ENCODE assay signal across 22 cellular contexts in the genomic region with DNA sequence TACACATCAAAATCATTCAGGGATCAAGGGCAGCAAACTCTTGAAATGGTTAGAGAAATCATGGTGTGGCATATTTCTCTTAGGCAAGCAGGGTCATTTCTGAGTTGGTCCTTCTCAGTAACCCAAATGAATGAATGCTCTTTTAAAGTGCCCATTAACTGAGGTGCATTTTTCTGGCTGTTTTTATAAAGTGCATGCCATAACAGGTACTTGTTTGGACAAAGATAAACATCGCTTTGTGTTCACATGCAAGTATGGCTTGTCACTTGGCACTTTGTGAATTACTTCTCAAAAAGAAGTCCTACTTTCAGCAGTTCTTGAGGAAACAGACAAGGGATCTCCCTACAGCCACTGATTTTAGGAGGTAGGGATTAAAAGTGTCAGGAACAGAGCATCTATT.
DNase-seq lines count a peak whose midpoint lies in the region; ATAC-seq and TF ChIP-seq lines count a peak whose summit lies in the region.
"Had no signal": no experiment of that assay in that cellular context is flagged by ENCODE, and none has a peak within 500 bp of the region (broad histone marks: within the 10 kb centered on the region; RNA-seq: fewer than 3 reads in every experiment).

No MANE protein-coding gene starts in this region.

- H3K27ac ChIP-seq in breast epithelium (no peak overlapping the region), RWPE2 (ENCODE audit: poor library complexity, severe bottlenecking) (peak overlapping the region; percentile 98)
- H3K27ac ChIP-seq: HL-60 had no signal

- H3K9me3 ChIP-seq in breast epithelium (no peaks in the 10 kb centered on the region), RWPE2 (ENCODE audit: severe bottlenecking) (no peaks in the 10 kb centered on the region)

- H3K27me3 Mint-ChIP-seq in MCF 10A (ENCODE audit: insufficient read depth, unreplicated experiment), result no peaks in the 10 kb centered on the region
- no peaks in the 10 kb centered on the region for H3K27me3 Mint-ChIP-seq in mesothelial cell of epicardium (ENCODE audit: low read depth)
- peaks cover 2% of the 10 kb centered on the region for H3K27me3 Mint-ChIP-seq in chondrocyte (ENCODE audit: low read depth)

- H3K27ac Mint-ChIP-seq in MCF 10A (ENCODE audit: low read depth, unreplicated experiment) (peak overlapping the region; percentile 89), mesothelial cell of epicardium (peak overlapping the region; percentile 5), chondrocyte (ENCODE audit: unreplicated experiment) (no peak overlapping the region)
- H3K27ac Mint-ChIP-seq: B cell had no signal

- H3K4me1 Mint-ChIP-seq in MCF 10A (ENCODE audit: insufficient read depth, unreplicated experiment), result peaks cover 21% of the 10 kb centered on the region
- peaks cover 59% of the 10 kb centered on the region for H3K4me1 Mint-ChIP-seq in mesothelial cell of epicardium
- H3K4me1 Mint-ChIP-seq in chondrocyte (ENCODE audit: low read depth), result peaks cover 29% of the 10 kb centered on the region
- H3K4me1 Mint-ChIP-seq: B cell had no signal

- H3K36me3 Mint-ChIP-seq in MCF 10A (ENCODE audit: insufficient read depth, unreplicated experiment) (no peaks in the 10 kb centered on the region), mesothelial cell of epicardium (peaks cover 12% of the 10 kb centered on the region), chondrocyte (ENCODE audit: low read depth) (no peaks in the 10 kb centered on the region)

- H3K4me3 ChIP-seq in breast epithelium, result no peak overlapping the region
- no peak overlapping the region for H3K4me3 ChIP-seq in RWPE2 (ENCODE audit: severe bottlenecking)

- no peak for TF ChIP-seq POLR2A in breast epithelium (IDR thresholded peaks at IDR 0.05)

- intact Hi-C loops in MCF 10A (cut with micrococcal nuclease), result no loop called here
- intact Hi-C loops in breast epithelium (cut with DNase I; ENCODE audit: low total_unique reads), result no loop called here

- POLR2A ChIA-PET in MCF 10A (lab: Yijun Ruan, JAX), result interaction anchor here (0.5 to 1.0 kb wide), 3 partner anchors 12 to 30 kb away, joined by 3 to 6 read pairs (median 3); no protein-coding TSS in a partner anchor

- H3K4me1 ChIP-seq in breast epithelium (peaks cover 0 to 4% of the 10 kb centered on the region in 2 donors), RWPE2 (ENCODE audit: insufficient read depth, poor library complexity, severe bottlenecking) (peaks cover 87% of the 10 kb centered on the region)

- H3K4me3 Mint-ChIP-seq in MCF 10A (ENCODE audit: unreplicated experiment) (peak overlapping the region; percentile 18), mesothelial cell of epicardium (no peak overlapping the region), chondrocyte (ENCODE audit: unreplicated experiment) (no peak overlapping the region)
- H3K4me3 Mint-ChIP-seq: B cell had no signal

- DNase-seq in MCF 10A (ENCODE audit: unreplicated experiment) (no peak), breast epithelium (ENCODE audit: low spot score in 2 of 2) (no peak), RWPE2 (ENCODE audit: low spot score) (no peak), mesothelial cell of epicardium (ENCODE audit: low spot score in 2 of 2, unreplicated experiment in 2 of 2) (no peak), chondrocyte (ENCODE audit: low spot score) (no peak), NK-92 (lab: John Stamatoyannopoulos, UW; ENCODE audit: unreplicated experiment) (no peak)
- DNase-seq: 8988T, DMS79, H7, KBM-7, NCI-H1105, NCI-H2029 treated with DMSO at 0.1 percent for 48 hours, NCI-H226, NCI-H510A treated with DMSO at 0.1 percent for 48 hours, NCI-H774, SHP77, SW 1271 had no signal

- BruUV-seq in MCF 10A (replicated peaks; lab: Mats Ljungman, UMichigan), result no TSS peak

- H3K9me3 Mint-ChIP-seq in MCF 10A (ENCODE audit: unreplicated experiment) (no peaks in the 10 kb centered on the region), mesothelial cell of epicardium (peaks cover 7% of the 10 kb centered on the region), chondrocyte (ENCODE audit: low read depth) (no peaks in the 10 kb centered on the region)

- CTCF ChIA-PET in MCF 10A (lab: Yijun Ruan, JAX), result no interaction called here

- H3K27me3 ChIP-seq in breast epithelium, result no peaks in the 10 kb centered on the region
- H3K27me3 ChIP-seq in RWPE2 (ENCODE audit: insufficient read depth, poor library complexity, severe bottlenecking), result no peaks in the 10 kb centered on the region

- no peak for TF ChIP-seq CTCF in MCF 10A (IDR thresholded peaks at IDR 0.05; ENCODE audit: unreplicated experiment)
- no peak for TF ChIP-seq CTCF in breast epithelium (IDR thresholded peaks at IDR 0.05)
- TF ChIP-seq CTCF in RWPE2 (IDR thresholded peaks at IDR 0.05; ENCODE audit: poor library complexity, severe bottlenecking), result no peak
- no peak for TF ChIP-seq CTCF in mesothelial cell of epicardium (IDR thresholded peaks at IDR 0.05; ENCODE audit: unreplicated experiment)
- TF ChIP-seq CTCF in chondrocyte (IDR thresholded peaks at IDR 0.05), result no peak

- ATAC-seq in RWPE2 (ENCODE audit: low read depth) (no peak), HG02970 (IDR thresholded peaks at IDR 0.05; ENCODE audit: low FRiP score, unreplicated experiment) (no peak), GM21529 (IDR thresholded peaks at IDR 0.05; ENCODE audit: unreplicated experiment) (no peak)
- ATAC-seq: HepG2 had no signal

- H3K36me3 ChIP-seq in breast epithelium (no peaks in the 10 kb centered on the region), RWPE2 (ENCODE audit: low read depth) (peaks cover 99% of the 10 kb centered on the region)
